Comparison of ENCODE assay signal across 26 cellular contexts in the genomic region with DNA sequence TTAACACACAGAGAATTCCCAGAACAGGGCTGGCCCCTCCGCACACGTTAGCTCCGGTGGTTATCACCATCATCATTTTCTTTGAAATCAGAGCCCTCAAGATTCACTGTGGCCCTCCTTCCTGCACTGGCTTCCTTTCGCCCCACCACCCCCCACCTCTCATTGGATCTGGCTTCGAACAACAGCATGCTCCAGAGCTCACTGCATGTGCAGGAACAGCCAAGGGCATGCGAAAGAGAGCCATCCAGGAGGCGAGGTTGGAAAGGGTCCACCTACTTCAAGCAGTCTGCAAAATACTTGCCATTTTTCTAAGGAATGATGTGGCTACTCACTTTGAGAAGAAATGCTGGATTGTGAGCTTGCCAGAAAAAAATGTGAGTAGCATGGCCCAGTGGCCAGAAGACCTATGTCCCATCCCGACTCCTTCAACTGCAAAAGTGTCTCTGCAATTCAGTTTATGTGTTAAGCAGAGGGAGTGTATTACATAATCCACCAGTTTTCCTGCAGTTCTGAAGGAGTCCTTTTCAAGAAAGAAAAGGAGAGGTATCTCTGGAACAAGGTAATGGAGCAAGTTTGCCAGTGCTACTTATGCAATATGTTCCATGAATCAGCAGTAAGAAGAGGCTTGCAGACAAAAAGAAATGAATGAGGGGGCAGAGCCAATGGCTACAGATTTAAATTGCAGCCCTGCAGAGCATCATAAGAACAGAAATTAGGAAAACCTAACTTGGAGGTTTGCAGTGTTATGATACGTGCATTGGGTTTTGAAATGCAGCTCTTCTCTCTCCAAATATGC.
"Had no signal": no experiment of that assay in that cellular context is flagged by ENCODE, and none has a peak within 500 bp of the region (broad histone marks: within the 10 kb centered on the region; RNA-seq: fewer than 3 reads in every experiment).

No MANE protein-coding gene starts in this region.

- H3K36me3 ChIP-seq: adrenal gland, esophagus squamous epithelium, heart left ventricle, lower lobe of right lung, neural progenitor cell, prostate gland, right atrium auricular region, suprapubic skin, transverse colon, vagina had no signal

- H3K4me3 ChIP-seq: adrenal gland, body of pancreas, esophagus squamous epithelium, heart left ventricle, lower lobe of right lung, neural progenitor cell, prostate gland, right atrium auricular region, suprapubic skin, transverse colon, vagina had no signal

- ATAC-seq: activated naive CD4-positive, alpha-beta T cell treated with anti-CD3 and anti-CD28 coated beads, Interleukin-2, amount 50 U/mL, for 72 hours; activated T-helper 17 cell treated with anti-CD3 and anti-CD28 coated beads, Interleukin-2, amount 50 U/mL, for 72 hours; body of pancreas; heart left ventricle; lower lobe of right lung; naive thymus-derived CD4-positive, alpha-beta T cell; stimulated activated naive CD8-positive, alpha-beta T cell treated with anti-CD3 and anti-CD28 coated beads, Interleukin-15, amount 100 ng/mL, for 72 hours; T-cell had no signal

- FAIRE-seq: colon, kidney had no signal

- H3K9me3 ChIP-seq: adrenal gland, body of pancreas, heart left ventricle, lower lobe of right lung, prostate gland, right atrium auricular region, suprapubic skin, vagina had no signal

- DNase-seq: activated CD4-positive, alpha-beta T cell treated with anti-CD3 and anti-CD28 coated beads for 1 hour; activated CD4-positive, alpha-beta T cell treated with anti-CD3 and anti-CD28 coated beads, Interleukin-2, amount 50 U/mL, for 1 hour; activated CD8-positive, alpha-beta memory T cell treated with anti-CD3 and anti-CD28 coated beads for 24 hours; activated CD8-positive, alpha-beta memory T cell treated with anti-CD3 and anti-CD28 coated beads, Interleukin-2, amount 50 U/mL, for 4 hours; activated T-cell treated with anti-CD3 and anti-CD28 coated beads, Interleukin-2, amount 50 U/mL, for 24 hours; body of pancreas; central memory CD4-positive, alpha-beta T cell; esophagus squamous epithelium; heart left ventricle; kidney; lower lobe of right lung; mesendoderm; naive thymus-derived CD4-positive, alpha-beta T cell; stimulated activated CD4-positive, alpha-beta T cell treated with anti-CD3 and anti-CD28 coated beads, Interleukin-4, amount 100 ng/mL, for 4 hours; stimulated activated naive CD8-positive, alpha-beta T cell treated with anti-CD3 and anti-CD28 coated beads, Interleukin-15, amount 100 ng/mL, for 72 hours; T-cell; transverse colon had no signal

- H3K4me1 ChIP-seq: adrenal gland, body of pancreas, heart left ventricle, lower lobe of right lung, neural progenitor cell, prostate gland, right atrium auricular region, suprapubic skin, transverse colon, vagina had no signal

- H3K9ac ChIP-seq: neural progenitor cell had no signal

- H3K27me3 ChIP-seq: adrenal gland, body of pancreas, esophagus squamous epithelium, heart left ventricle, neural progenitor cell, right atrium auricular region, suprapubic skin, transverse colon, vagina had no signal
